ENCODE assay signal across 1 cellular context in genomic region chr20:21372016-21372415, GRCh38.
TF ChIP-seq lines count a peak whose summit lies in the region.

No MANE protein-coding gene starts in this region.

TF ChIP-seq in A549, 52 proteins besides CTCF, POLR2A, EP300 and RAD21 (continued from another document):
- no peak for TF ChIP-seq REST (IDR thresholded peaks at IDR 0.05)
- no peak for TF ChIP-seq ZNF302 (CRISPR knock-in tag; IDR thresholded peaks at IDR 0.05)
TF ChIP-seq in A549: peak in this region for 0.
